In the genomic region with DNA sequence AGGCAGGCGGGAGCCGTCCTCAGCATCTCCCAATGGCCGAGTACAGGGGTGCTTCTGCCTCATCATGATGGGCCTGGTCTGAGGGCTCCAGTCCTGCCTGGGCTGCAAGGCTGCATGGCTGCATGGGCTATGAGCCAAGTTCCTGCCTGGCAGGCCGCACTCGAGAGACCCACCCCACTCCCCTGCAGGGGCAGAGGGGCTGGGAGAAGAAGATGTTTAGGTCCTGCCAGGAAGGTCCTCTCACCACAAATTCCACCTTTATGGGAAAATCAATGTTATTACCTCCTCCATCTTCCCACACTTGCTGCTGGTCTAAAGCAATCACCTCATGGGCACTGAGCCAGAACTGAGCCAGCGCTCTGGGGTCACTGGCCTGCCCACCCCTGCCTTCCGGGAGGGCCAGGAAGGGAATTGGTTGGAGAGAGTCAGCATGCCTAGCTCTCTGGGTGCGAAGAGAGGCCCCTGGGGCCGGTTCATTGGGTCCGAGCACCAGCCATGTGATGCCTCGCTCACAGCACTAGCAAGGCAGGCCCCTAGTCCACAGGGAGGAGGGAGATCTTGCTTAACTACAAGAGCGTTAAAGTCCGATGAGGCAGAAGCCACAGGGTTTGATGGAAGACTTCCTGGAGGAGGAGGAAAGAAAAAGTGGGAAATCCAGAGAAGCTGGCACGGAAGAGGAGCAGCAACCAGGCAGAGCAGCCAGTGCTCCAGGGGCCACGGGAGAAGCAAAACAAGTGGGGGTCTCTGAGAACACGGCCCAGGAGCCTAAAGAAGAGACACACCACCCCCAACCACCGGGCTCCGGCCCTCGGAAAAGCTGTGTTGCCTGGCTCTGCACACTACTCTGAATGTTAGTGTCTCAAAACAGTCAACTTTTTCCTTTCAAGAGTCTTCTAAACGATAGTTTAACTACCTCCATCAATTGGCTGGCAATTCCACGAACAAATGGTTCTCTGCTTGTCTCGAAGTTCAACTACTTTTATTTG, we compare ENCODE assay signal across 1 cellular context.
TF ChIP-seq lines count a peak whose summit lies in the region.

No MANE protein-coding gene starts in this region.

TF ChIP-seq in K562, 482 proteins besides CTCF, POLR2A, EP300 and RAD21:
- TF ChIP-seq ZNF75A (CRISPR knock-in tag; IDR thresholded peaks at IDR 0.05) (no peak), BRD4 (IDR thresholded peaks at IDR 0.05) (no peak), ZFP36 (IDR thresholded peaks at IDR 0.05; ENCODE audit: low read depth, low read length, partially characterized antibody) (peak; percentile 71), TFAM (CRISPR knock-in tag; conservative IDR thresholded peaks at IDR 0.05) (no peak)
